Comparison of ENCODE assay signal across 11 cellular contexts in genomic region chr1:6899621-6900020, GRCh38.
A peak's percentile ranks its signal among the peaks of the same experiment; 100 is the strongest.
DNase-seq lines count a peak whose midpoint lies in the region; ATAC-seq and TF ChIP-seq lines count a peak whose summit lies in the region.
"Had no signal": no experiment of that assay in that cellular context is flagged by ENCODE, and none has a peak within 500 bp of the region (broad histone marks: within the 10 kb centered on the region; RNA-seq: fewer than 3 reads in every experiment).

No MANE protein-coding gene starts in this region.

- no peaks in the 10 kb centered on the region for H3K9me3 ChIP-seq in mucosa of descending colon
- H3K9me3 ChIP-seq in suprapubic skin = no peaks in the 10 kb centered on the region
- H3K9me3 ChIP-seq in ascending aorta = no peaks in the 10 kb centered on the region
- H3K9me3 ChIP-seq: BE2C, Caco-2, HAP-1 had no signal

- H3K4me3 ChIP-seq in mucosa of descending colon (no peak overlapping the region), suprapubic skin (no peak overlapping the region), ascending aorta (no peak overlapping the region)
- H3K4me3 ChIP-seq: HAP-1 had no signal

- H3K36me3 ChIP-seq in mucosa of descending colon (ENCODE audit: low read depth) = no peaks in the 10 kb centered on the region
- no peaks in the 10 kb centered on the region for H3K36me3 ChIP-seq in suprapubic skin
- H3K36me3 ChIP-seq in ascending aorta = no peaks in the 10 kb centered on the region
- H3K36me3 ChIP-seq: BE2C, HAP-1 had no signal

- intact Hi-C loops in mucosa of descending colon (cut with DNase I, micrococcal nuclease) (loop anchor here in 1 of 2 donors (10.0 kb wide), 1 partner anchor 105 kb away; no protein-coding TSS in a partner anchor), ascending aorta (cut with DNase I) (no loop called here)

- H3K27me3 ChIP-seq in suprapubic skin (no peaks in the 10 kb centered on the region), ascending aorta (no peaks in the 10 kb centered on the region)
- H3K27me3 ChIP-seq: BE2C had no signal

- ATAC-seq in mucosa of descending colon = peak; percentile 96
- ATAC-seq: CD8-positive, alpha-beta T cell had no signal

- DNase-seq in DMS53 treated with DMSO at 0.1 percent for 48 hours (lab: John Stamatoyannopoulos, UW; ENCODE audit: unreplicated experiment) = peak; percentile 5
- peak in 1 of 3 donors; percentile 53 for DNase-seq in mucosa of descending colon
- no peak for DNase-seq in suprapubic skin (ENCODE audit: low spot score in 2 of 2)
- no peak for DNase-seq in ascending aorta (ENCODE audit: low spot score in 2 of 2)
- DNase-seq in AG20443 (ENCODE audit: low spot score) = no peak
- DNase-seq: BE2C; Caco-2; CD8-positive, alpha-beta T cell had no signal

- TF ChIP-seq CTCF in C4-2B (conservative IDR thresholded peaks at IDR 0.05) = no peak
- TF ChIP-seq CTCF in VCaP (conservative IDR thresholded peaks at IDR 0.05) = no peak
- no peak for TF ChIP-seq CTCF in mucosa of descending colon (IDR thresholded peaks at IDR 0.05)
- TF ChIP-seq CTCF in suprapubic skin (IDR thresholded peaks at IDR 0.05) = no peak
- no peak for TF ChIP-seq CTCF in ascending aorta (IDR thresholded peaks at IDR 0.05)

- WGBS in suprapubic skin = 86% methylated on average over 4 of the region's 4 CpGs

- no peak for TF ChIP-seq EP300 in suprapubic skin (IDR thresholded peaks at IDR 0.05)

- H3K27ac ChIP-seq in C4-2B (peak overlapping the region; percentile 26; the same call in 1 of the 2 replicates), VCaP (peak overlapping the region; percentile 70), suprapubic skin (no peak overlapping the region), ascending aorta (no peak overlapping the region)

- TF ChIP-seq POLR2A in suprapubic skin (IDR thresholded peaks at IDR 0.05) = no peak

- H3K4me1 ChIP-seq in mucosa of descending colon (ENCODE audit: low read depth) = no peaks in the 10 kb centered on the region
- no peaks in the 10 kb centered on the region for H3K4me1 ChIP-seq in suprapubic skin
- H3K4me1 ChIP-seq in ascending aorta = no peaks in the 10 kb centered on the region
- H3K4me1 ChIP-seq: BE2C, Caco-2, HAP-1 had no signal

Comparison
In these comparisons a context has a peak if more than half of its experiments do, and no peak if none do; other contexts are left out.
1. H3K27ac ChIP-seq: peak in C4-2B (single experiment) and VCaP (single experiment); none in suprapubic skin (single experiment) and ascending aorta (0 of 2).